In genomic region chr10:98338896-98339295, GRCh38 we compare ENCODE assay signal across 20 cellular contexts.
DNase-seq lines count a peak whose midpoint lies in the region; ATAC-seq, FAIRE-seq and TF ChIP-seq lines count a peak whose summit lies in the region.
"Had no signal": no experiment of that assay in that cellular context is flagged by ENCODE, and none has a peak within 500 bp of the region (broad histone marks: within the 10 kb centered on the region; RNA-seq: fewer than 3 reads in every experiment).

No MANE protein-coding gene starts in this region.

- H3K4me2 ChIP-seq in PC-9, result no peak overlapping the region

- H3K27me3 Mint-ChIP-seq in effector memory CD8-positive, alpha-beta T cell, result peaks cover 0 to 2% of the 10 kb centered on the region in 2 donors
- H3K27me3 Mint-ChIP-seq in natural killer cell treated with Interleukin-12 subunit alpha and Interleukin-12 subunit beta and Interleukin-15 and Interleukin-18, amount 100 ng/mL, for 72 hours, result peaks cover under 1 to 7% of the 10 kb centered on the region in 2 donors

- H3K36me3 ChIP-seq in psoas muscle (ENCODE audit: insufficient read depth in 1 of 2, low read depth in 1 of 2), result no peaks in the 10 kb centered on the region
- no peaks in the 10 kb centered on the region for H3K36me3 ChIP-seq in PC-9 (ENCODE audit: low read depth)

- peaks cover 20 to 26% of the 10 kb centered on the region in 2 donors for H3K4me1 Mint-ChIP-seq in effector memory CD8-positive, alpha-beta T cell (ENCODE audit: low read depth in 2 of 2)
- H3K4me1 Mint-ChIP-seq in natural killer cell treated with Interleukin-12 subunit alpha and Interleukin-12 subunit beta and Interleukin-15 and Interleukin-18, amount 100 ng/mL, for 72 hours (ENCODE audit: low read depth in 2 of 2), result peaks cover 14 to 21% of the 10 kb centered on the region in 2 donors

- no peaks in the 10 kb centered on the region for H4K20me1 ChIP-seq in PC-9 (ENCODE audit: insufficient read depth)

- 64 to 78% (median 71%) methylated on average over 5 of the region's 5 CpGs for WGBS in psoas muscle, 3 donors

- ATAC-seq in left ventricle myocardium superior, result no peak
- no peak for ATAC-seq in effector memory CD8-positive, alpha-beta T cell (replicated peaks)
- ATAC-seq in psoas muscle, result no peak
- no peak for ATAC-seq in natural killer cell treated with Interleukin-12 subunit alpha and Interleukin-12 subunit beta and Interleukin-15 and Interleukin-18, amount 100 ng/mL, for 72 hours

- H3F3A ChIP-seq in PC-9 (ENCODE audit: insufficient read depth, low read depth), result peaks cover 7% of the 10 kb centered on the region; the same call in 1 of the 2 replicates

- H3K9me2 ChIP-seq in PC-9 (ENCODE audit: insufficient read depth), result no peaks in the 10 kb centered on the region

- H3K27me3 ChIP-seq in psoas muscle (ENCODE audit: insufficient read depth in 3 of 3, low read length in 2 of 3) (no peaks in the 10 kb centered on the region), PC-9 (ENCODE audit: insufficient read depth, low read depth) (no peaks in the 10 kb centered on the region)

- no peaks in the 10 kb centered on the region for H3K9me3 Mint-ChIP-seq in effector memory CD8-positive, alpha-beta T cell
- H3K9me3 Mint-ChIP-seq in natural killer cell treated with Interleukin-12 subunit alpha and Interleukin-12 subunit beta and Interleukin-15 and Interleukin-18, amount 100 ng/mL, for 72 hours, result no peaks in the 10 kb centered on the region
- H3K9me3 Mint-ChIP-seq: CD14-positive monocyte had no signal

- peak overlapping the region; percentile 83 for H3K27ac ChIP-seq in psoas muscle
- H3K27ac ChIP-seq in PC-9, result no peak overlapping the region
- H3K27ac ChIP-seq: 22Rv1 had no signal

- no peak for FAIRE-seq in GM19239 (lab: Jason Lieb, UNC)
- FAIRE-seq: H1 had no signal

- H3K4me1 ChIP-seq in psoas muscle (peaks cover 27% of the 10 kb centered on the region), PC-9 (replicated peaks; ENCODE audit: insufficient read depth) (peaks cover 19% of the 10 kb centered on the region)

- POLR2A ChIA-PET in PC-9 (lab: Charles Lee; ENCODE audit: unreplicated experiment), result no interaction called here

- H2AFZ ChIP-seq in PC-9, result no peak overlapping the region

- peaks cover 7% of the 10 kb centered on the region for H3K36me3 Mint-ChIP-seq in effector memory CD8-positive, alpha-beta T cell (ENCODE audit: insufficient read depth)
- no peaks in the 10 kb centered on the region for H3K36me3 Mint-ChIP-seq in natural killer cell treated with Interleukin-12 subunit alpha and Interleukin-12 subunit beta and Interleukin-15 and Interleukin-18, amount 100 ng/mL, for 72 hours
- H3K36me3 Mint-ChIP-seq: CD14-positive monocyte had no signal

- H3K4me3 Mint-ChIP-seq in effector memory CD8-positive, alpha-beta T cell, result no peak overlapping the region
- H3K4me3 Mint-ChIP-seq in natural killer cell treated with Interleukin-12 subunit alpha and Interleukin-12 subunit beta and Interleukin-15 and Interleukin-18, amount 100 ng/mL, for 72 hours, result no peak overlapping the region
- H3K4me3 Mint-ChIP-seq: CD14-positive monocyte had no signal

- BruUV-seq in PC-9 (replicated peaks; lab: Mats Ljungman, UMichigan), result no TSS peak

- H3K27ac Mint-ChIP-seq in effector memory CD8-positive, alpha-beta T cell, result peak overlapping the region; percentile 60 to 89
- peak overlapping the region in 1 of 2 donors; percentile 15 for H3K27ac Mint-ChIP-seq in natural killer cell treated with Interleukin-12 subunit alpha and Interleukin-12 subunit beta and Interleukin-15 and Interleukin-18, amount 100 ng/mL, for 72 hours
- H3K27ac Mint-ChIP-seq: CD14-positive monocyte had no signal

- TF ChIP-seq CTCF in psoas muscle (IDR thresholded peaks at IDR 0.05), result no peak
- no peak for TF ChIP-seq CTCF in PC-9 (conservative IDR thresholded peaks at IDR 0.05)

- DNase-seq in cardiac septum (ENCODE audit: low spot score), result peak; percentile 38
- no peak for DNase-seq in left ventricle myocardium superior
- no peak for DNase-seq in effector memory CD8-positive, alpha-beta T cell
- no peak for DNase-seq in psoas muscle
- DNase-seq in GM19239 (ENCODE audit: insufficient read length, low spot score), result no peak
- DNase-seq in SW480 (ENCODE audit: low spot score), result no peak
- DNase-seq in PC-9, result no peak
- no peak for DNase-seq in natural killer cell treated with Interleukin-12 subunit alpha and Interleukin-12 subunit beta and Interleukin-15 and Interleukin-18, amount 100 ng/mL, for 72 hours (ENCODE audit: low spot score)
- DNase-seq: COR-L47; KG1; NCI-H1092; NCI-H1694; NCI-H2107; NCI-H345; NCI-H526 treated with DMSO at 0.1 percent for 48 hours; NK-92 treated with Interleukin-12 subunit alpha and Interleukin-12 subunit beta, amount 100 ng/mL, for 24 hours had no signal

- CTCF ChIA-PET in PC-9 (lab: Charles Lee), result no interaction called here

- intact Hi-C loops in cardiac septum (cut with DNase I) (no loop called here), left ventricle myocardium superior (cut with micrococcal nuclease) (no loop called here), psoas muscle (cut with DNase I) (no loop called here), PC-9 (cut with micrococcal nuclease; ENCODE audit: unreplicated experiment) (no loop called here)

- H3K4me3 ChIP-seq in psoas muscle, result no peak overlapping the region
- no peak overlapping the region for H3K4me3 ChIP-seq in PC-9
- H3K4me3 ChIP-seq: GM12878 had no signal

- H3K79me2 ChIP-seq in PC-9 (ENCODE audit: low read depth), result no peaks in the 10 kb centered on the region

- H3K9me3 ChIP-seq in psoas muscle, result no peaks in the 10 kb centered on the region
- H3K9me3 ChIP-seq in PC-9 (ENCODE audit: insufficient read depth, low read depth), result no peaks in the 10 kb centered on the region
